8 cellular contexts compared by ENCODE assay signal in the genomic region with DNA sequence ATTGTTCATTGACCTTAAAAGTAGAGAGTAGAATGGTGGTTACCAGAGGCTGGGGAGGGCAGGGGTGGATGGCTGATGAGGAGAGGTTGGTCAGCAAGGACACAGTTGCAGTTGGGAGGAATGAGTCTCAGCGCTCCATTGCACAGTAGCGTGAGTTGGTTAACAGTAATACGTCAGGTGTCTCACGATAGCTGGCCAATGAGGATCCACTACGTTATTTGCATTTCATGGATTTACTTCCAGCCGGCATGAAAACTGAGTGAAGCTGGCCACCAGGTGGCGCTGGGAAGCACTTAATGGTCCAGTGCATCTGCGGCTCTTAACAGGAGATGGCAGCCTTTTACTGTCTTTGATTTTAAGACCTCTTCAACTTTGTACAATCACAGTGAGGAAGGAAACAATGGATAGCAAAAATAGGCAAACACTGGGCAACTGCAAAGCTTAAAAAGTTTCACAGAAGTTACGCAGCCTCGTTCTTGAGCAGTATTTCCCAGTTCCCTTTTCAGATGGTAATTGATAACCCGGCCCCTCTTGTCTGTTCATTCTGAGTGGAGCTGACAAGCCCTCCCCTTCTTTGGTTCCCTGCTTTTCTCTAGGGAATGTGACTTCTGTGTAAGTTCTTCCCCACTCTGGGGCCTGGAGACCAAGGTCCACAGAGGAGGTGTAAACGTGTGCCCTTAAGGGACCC. TPM values are rescaled to one million over a fixed set of nuclear protein-coding genes. Genes with fewer than 3 reads are reported as not detected.
DNase-seq lines count a peak whose midpoint lies in the region; ATAC-seq and TF ChIP-seq lines count a peak whose summit lies in the region.

No MANE protein-coding gene starts in this region.

- H3K27ac ChIP-seq in dorsolateral prefrontal cortex, result peak overlapping the region in 11 of 59 donors; percentile 8 to 49 (median 28)
- peak overlapping the region; percentile 44 for H3K27ac ChIP-seq in lower lobe of right lung

- DNase-seq in CMK (ENCODE audit: low read depth) (peak; percentile 54), NCI-H774 (lab: John Stamatoyannopoulos, UW) (peak; percentile 87), dorsolateral prefrontal cortex (peak; percentile 75 to 96 (median 88)), lower lobe of right lung (peak; percentile 92)
- DNase-seq in activated CD4-positive, alpha-beta T cell treated with anti-CD3 and anti-CD28 coated beads, Interleukin-2, amount 50 U/mL, for 24 hours (ENCODE audit: low read depth in 1 of 2, low spot score in 1 of 2), result peak; percentile 78 to 84
- DNase-seq in stimulated activated CD8-positive, alpha-beta memory T cell treated with anti-CD3 and anti-CD28 coated beads, Interleukin-12 subunit alpha, Interleukin-12 subunit beta, amount 100 ng/mL, for 24 hours (ENCODE audit: extremely low read depth), result peak; percentile 65

- H3K4me1 ChIP-seq in lower lobe of right lung, result peaks cover 25% of the 10 kb centered on the region

- intact Hi-C loops in dorsolateral prefrontal cortex (cut with DNase I), result loop anchor here (2.0 to 10.0 kb wide), 7 partner anchors 245 to 785 kb away; a partner anchor contains a TSS
- intact Hi-C loops in lower lobe of right lung (cut with DNase I), result loop anchor here (10.0 kb wide), 2 partner anchors 245 to 575 kb away; a partner anchor contains a TSS

- no peaks in the 10 kb centered on the region for H3K9me3 ChIP-seq in lower lobe of right lung

- H3K27me3 ChIP-seq in dorsolateral prefrontal cortex (no peaks in the 10 kb centered on the region), lower lobe of right lung (ENCODE audit: low read depth) (no peaks in the 10 kb centered on the region)

- peak; percentile 93 for ATAC-seq in GM19468 (IDR thresholded peaks at IDR 0.05; ENCODE audit: extremely low read depth, unreplicated experiment)
- peak; percentile 77 for ATAC-seq in HG03575 (IDR thresholded peaks at IDR 0.05; ENCODE audit: extremely low read depth, insufficient number of reproducible peaks, low FRiP score, unreplicated experiment)
- peak; percentile 94 for ATAC-seq in lower lobe of right lung

- H3K4me3 ChIP-seq in dorsolateral prefrontal cortex (peak overlapping the region in 12 of 59 donors; percentile 5 to 44 (median 24)), lower lobe of right lung (no peak overlapping the region)

- H3K36me3 ChIP-seq in lower lobe of right lung, result no peaks in the 10 kb centered on the region

- TF ChIP-seq CTCF in dorsolateral prefrontal cortex (IDR thresholded peaks at IDR 0.05 in 54 of 56, conservative IDR thresholded peaks at IDR 0.05 in 2 of 56; ENCODE audit: low read depth in 1 of 56, partially characterized antibody in 56 of 56), result peak; percentile 95 to 100 (median 100)
- peak; percentile 97 for TF ChIP-seq CTCF in lower lobe of right lung (IDR thresholded peaks at IDR 0.05)

RNA-seq across cellular contexts. Expression of a gene that starts 23.7 kb away (rescaled TPM):
- total RNA-seq in dorsolateral prefrontal cortex, result 10 to 100 TPM in 116 of 120 experiments, 1 to 10 TPM in 4; 8.8 to 35.6 (median 19.3) TPM
- 11.3 TPM for total RNA-seq in lower lobe of right lung
